16 cellular contexts compared by ENCODE assay signal in the genomic region with DNA sequence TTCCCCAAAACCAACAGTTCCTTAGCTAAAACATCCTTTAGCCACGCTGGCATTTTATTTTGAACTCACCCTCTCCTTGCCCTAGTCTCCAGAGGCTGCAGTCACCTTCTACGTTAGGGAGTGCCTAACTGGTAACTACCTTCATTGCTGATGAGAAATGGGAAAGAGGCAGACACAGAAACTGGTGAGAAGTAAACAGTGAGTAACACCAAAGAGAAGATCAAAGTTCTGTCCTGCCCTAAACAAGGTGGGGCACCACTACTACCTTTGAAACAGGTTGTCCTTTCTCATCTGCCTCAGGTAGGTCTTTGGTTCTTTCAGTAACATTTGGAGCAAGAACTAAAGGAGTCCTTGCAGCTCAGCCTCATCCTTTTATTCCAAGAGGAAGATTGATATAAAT.
DNase-seq lines count a peak whose midpoint lies in the region; ATAC-seq and TF ChIP-seq lines count a peak whose summit lies in the region.
"Had no signal": no experiment of that assay in that cellular context is flagged by ENCODE, and none has a peak within 500 bp of the region (broad histone marks: within the 10 kb centered on the region; RNA-seq: fewer than 3 reads in every experiment).

No MANE protein-coding gene starts in this region.

- peaks cover 33% of the 10 kb centered on the region for H3K4me1 Mint-ChIP-seq in MCF 10A (ENCODE audit: insufficient read depth, unreplicated experiment)
- H3K4me1 Mint-ChIP-seq: CD4-positive, CD25-positive, alpha-beta regulatory T cell had no signal

- BruUV-seq in mammary epithelial cell (replicated peaks; lab: Mats Ljungman, UMichigan) (no TSS peak), MCF 10A (replicated peaks; lab: Mats Ljungman, UMichigan) (no TSS peak)

- no peaks in the 10 kb centered on the region for H3K27me3 ChIP-seq in mammary epithelial cell (ENCODE audit: insufficient read depth, low read length)
- H3K27me3 ChIP-seq in colonic mucosa = no peaks in the 10 kb centered on the region
- H3K27me3 ChIP-seq: BLaER1 had no signal

- H3K9me3 ChIP-seq in mammary epithelial cell (replicated peaks; ENCODE audit: insufficient read depth, low read length) (no peaks in the 10 kb centered on the region), colonic mucosa (no peaks in the 10 kb centered on the region)
- H3K9me3 ChIP-seq: BLaER1 had no signal

- peak overlapping the region; percentile 40 for H2AFZ ChIP-seq in mammary epithelial cell (ENCODE audit: low read depth, low read length)
- H2AFZ ChIP-seq: GM23338 had no signal

- POLR2A ChIA-PET in MCF 10A (lab: Yijun Ruan, JAX) = interaction anchor here (0.6 kb wide), 1 partner anchor 12 kb away, joined by 3 read pairs; no protein-coding TSS in a partner anchor

- peak; percentile 97 for ATAC-seq in left colon
- ATAC-seq: GM12878, GM23338 had no signal

- H3K4me3 ChIP-seq in mammary epithelial cell (replicated peaks in 1 of 3; ENCODE audit: insufficient read depth in 1 of 3, low read depth in 2 of 3, low read length in 3 of 3) = no peak overlapping the region
- H3K4me3 ChIP-seq in colonic mucosa = no peak overlapping the region
- H3K4me3 ChIP-seq: BLaER1, GM12878, GM23338 had no signal

- WGBS in mammary epithelial cell (ENCODE audit: low coverage, missing lambda C conversion rate) = 100% methylated on average over 2 of the region's 2 CpGs

- in situ Hi-C loops in mammary epithelial cell (cut with MboI; ENCODE audit: low sequenced_read_pairs in 2 of 2) = loop anchor here in 1 of 2 donors (25.0 kb wide), 1 partner anchor 400 kb away; the partner anchor contains the start of gene ENC1
- in situ Hi-C loops in KBM-7 (cut with MboI; ENCODE audit: low pct_unique_long_range_greater_than_20kb, low sequenced_read_pairs) = no loop called here

- no peaks in the 10 kb centered on the region for H3K36me3 Mint-ChIP-seq in MCF 10A (ENCODE audit: insufficient read depth, unreplicated experiment)
- H3K36me3 Mint-ChIP-seq: CD4-positive, CD25-positive, alpha-beta regulatory T cell had no signal

- H3K4me1 ChIP-seq in mammary epithelial cell (ENCODE audit: insufficient read depth, low read length) (peaks cover 47% of the 10 kb centered on the region), colonic mucosa (no peaks in the 10 kb centered on the region)
- H3K4me1 ChIP-seq: BLaER1 had no signal

- no peaks in the 10 kb centered on the region for H3K27me3 Mint-ChIP-seq in MCF 10A (ENCODE audit: insufficient read depth, unreplicated experiment)
- H3K27me3 Mint-ChIP-seq: CD4-positive, CD25-positive, alpha-beta regulatory T cell had no signal

- no peak overlapping the region for H3K27ac Mint-ChIP-seq in MCF 10A (ENCODE audit: low read depth, unreplicated experiment)
- H3K27ac Mint-ChIP-seq: CD4-positive, CD25-positive, alpha-beta regulatory T cell; GM23338 had no signal

- no peak overlapping the region for H3K9ac ChIP-seq in mammary epithelial cell (ENCODE audit: insufficient read depth, low read length)
- H3K9ac ChIP-seq in colonic mucosa (ENCODE audit: low read depth in 2 of 2, low read length in 2 of 2) = no peak overlapping the region
- H3K9ac ChIP-seq: BLaER1 had no signal

- no peaks in the 10 kb centered on the region for H3K79me2 ChIP-seq in mammary epithelial cell (ENCODE audit: insufficient read depth, low read length)

- peak; percentile 54 for DNase-seq in mammary epithelial cell
- DNase-seq in MCF 10A (ENCODE audit: unreplicated experiment) = no peak
- peak; percentile 25 for DNase-seq in colonic mucosa
- DNase-seq in left colon = no peak
- DNase-seq in GDM1 (lab: John Stamatoyannopoulos, UW) = no peak
- DNase-seq in NCI-H69 (lab: John Stamatoyannopoulos, UW) = no peak
- DNase-seq in KBM-7 = no peak
- DNase-seq: AML-193; Calu3; CD4-positive, CD25-positive, alpha-beta regulatory T cell; DMS 273 treated with DMSO at 0.1 percent for 48 hours; H7 had no signal

- H3K4me3 Mint-ChIP-seq in MCF 10A (ENCODE audit: unreplicated experiment) = no peak overlapping the region
- H3K4me3 Mint-ChIP-seq: CD4-positive, CD25-positive, alpha-beta regulatory T cell; GM23338 had no signal

- no peak overlapping the region for H3K4me2 ChIP-seq in mammary epithelial cell (ENCODE audit: insufficient read depth, low read depth, low read length)
- H3K4me2 ChIP-seq: BLaER1, GM23338 had no signal

- H3K9me3 Mint-ChIP-seq in MCF 10A (ENCODE audit: unreplicated experiment) = peaks cover 7% of the 10 kb centered on the region
- H3K9me3 Mint-ChIP-seq: GM23338 had no signal

- CTCF ChIA-PET in mammary epithelial cell (lab: Charles Lee; ENCODE audit: low non-redundant PET) = no interaction called here
- CTCF ChIA-PET in MCF 10A (lab: Yijun Ruan, JAX) = no interaction called here

- no peaks in the 10 kb centered on the region for H4K20me1 ChIP-seq in mammary epithelial cell (ENCODE audit: insufficient read depth, low read length)
- H4K20me1 ChIP-seq: BLaER1 had no signal

- H3K27ac ChIP-seq in mammary epithelial cell (ENCODE audit: insufficient read depth, low read depth, low read length) (no peak overlapping the region), colonic mucosa (no peak overlapping the region)
- H3K27ac ChIP-seq: 22Rv1, BLaER1 had no signal

- intact Hi-C loops in mammary epithelial cell (cut with micrococcal nuclease) = loop anchor here (10.0 kb wide), 1 partner anchor 333 kb away; no protein-coding TSS in a partner anchor
- intact Hi-C loops in MCF 10A (cut with micrococcal nuclease) = no loop called here
- intact Hi-C loops in colonic mucosa (cut with DNase I) = no loop called here
- intact Hi-C loops in left colon (cut with DNase I, micrococcal nuclease) = no loop called here

- H3K36me3 ChIP-seq in mammary epithelial cell (ENCODE audit: insufficient read depth, low read length) (no peaks in the 10 kb centered on the region), colonic mucosa (no peaks in the 10 kb centered on the region)
- H3K36me3 ChIP-seq: BLaER1 had no signal

- dilution Hi-C loops in mammary epithelial cell (cut with HindIII; ENCODE audit: low sequenced_read_pairs) = no loop called here

- TF ChIP-seq CTCF in mammary epithelial cell (conservative IDR thresholded peaks at IDR 0.05 in 1 of 2, IDR thresholded peaks at IDR 0.05 in 1 of 2; ENCODE audit: extremely low read depth in 1 of 2, insufficient read depth in 1 of 2, low read depth in 1 of 2, low read length in 2 of 2) = no peak
- no peak for TF ChIP-seq CTCF in MCF 10A (IDR thresholded peaks at IDR 0.05; ENCODE audit: unreplicated experiment)
- TF ChIP-seq CTCF in colonic mucosa (IDR thresholded peaks at IDR 0.05) = no peak

Comparison
In these comparisons a context has a peak if more than half of its experiments do, and no peak if none do; other contexts are left out.
1. DNase-seq: peak in mammary epithelial cell (single experiment) and colonic mucosa (single experiment); none in MCF 10A (single experiment), left colon (0 of 2), GDM1 (single experiment), NCI-H69 (single experiment) and KBM-7 (single experiment).